In the genomic region with DNA sequence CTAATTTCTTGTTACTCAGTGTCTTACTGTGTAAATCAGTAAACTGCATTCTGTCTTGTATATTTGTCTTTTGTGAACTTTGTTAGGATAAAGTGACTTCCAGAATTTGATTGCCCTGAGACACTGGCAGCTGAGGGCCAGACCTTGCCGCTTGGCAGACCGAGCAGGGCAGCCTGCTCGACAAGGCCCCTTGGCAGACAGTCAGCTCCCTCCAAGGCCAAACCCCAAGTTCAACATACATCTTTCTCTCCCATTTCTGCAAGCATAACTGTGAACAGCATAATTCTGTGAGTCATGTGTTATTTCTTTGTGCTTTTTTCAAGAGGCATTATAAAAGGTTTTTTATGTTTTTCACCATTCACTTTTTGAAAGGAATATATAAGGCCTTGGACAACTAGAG, we compare ENCODE assay signal across 17 cellular contexts. TPM values are rescaled to one million over a fixed set of nuclear protein-coding genes. Genes with fewer than 3 reads are reported as not detected.
A peak's percentile ranks its signal among the peaks of the same experiment; 100 is the strongest.
DNase-seq lines count a peak whose midpoint lies in the region; ATAC-seq and TF ChIP-seq lines count a peak whose summit lies in the region.
"Had no signal": no experiment of that assay in that cellular context is flagged by ENCODE, and none has a peak within 500 bp of the region (broad histone marks: within the 10 kb centered on the region; RNA-seq: fewer than 3 reads in every experiment).

No MANE protein-coding gene starts in this region.

- TF ChIP-seq CTCF in astrocyte of the cerebellum (IDR thresholded peaks at IDR 0.05; ENCODE audit: low read depth, low read length, missing control alignments), result no peak
- no peak for TF ChIP-seq CTCF in heart left ventricle (IDR thresholded peaks at IDR 0.05)

- H3K27me3 Mint-ChIP-seq in stimulated activated naive CD8-positive, alpha-beta T cell treated with anti-CD3 and anti-CD28 coated beads, Interleukin-15, amount 100 ng/mL, for 72 hours, result no peaks in the 10 kb centered on the region

- intact Hi-C loops in heart left ventricle (cut with DNase I), result loop anchor here in 3 of 10 donors (5.0 kb wide), 2 partner anchors 46 to 281 kb away; partner anchors contain the start of gene TM7SF3 (in 1 of the 3)

- in situ Hi-C loops in astrocyte of the cerebellum (cut with HindIII; ENCODE audit: low sequenced_read_pairs), result loop anchor here (25.0 kb wide), 1 partner anchor 256 kb away; no protein-coding TSS in a partner anchor

- peaks cover 23% of the 10 kb centered on the region for H3K4me1 Mint-ChIP-seq in stimulated activated naive CD8-positive, alpha-beta T cell treated with anti-CD3 and anti-CD28 coated beads, Interleukin-15, amount 100 ng/mL, for 72 hours
- H3K4me1 Mint-ChIP-seq: immature natural killer cell had no signal

- H3K27ac ChIP-seq in heart left ventricle, result peak overlapping the region in 9 of 12 donors; percentile 55 to 76 (median 70)
- H3K27ac ChIP-seq in rectal smooth muscle tissue (ENCODE audit: low read depth, low read length), result peak overlapping the region; percentile 33

- DNase-seq in EH (ENCODE audit: low read depth) (peak; percentile 16), astrocyte of the cerebellum (ENCODE audit: low read depth) (peak; percentile 38), heart left ventricle (peak in 2 of 5 donors; percentile 53), HT-29 (ENCODE audit: low spot score) (no peak), DMS79 (lab: John Stamatoyannopoulos, UW) (no peak)
- DNase-seq in stimulated activated naive CD8-positive, alpha-beta T cell treated with anti-CD3 and anti-CD28 coated beads, Interleukin-15, amount 100 ng/mL, for 72 hours, result no peak
- DNase-seq: ACHN; activated CD4-positive, CD25-positive, alpha-beta regulatory T cell; activated naive CD4-positive, alpha-beta T cell treated with anti-CD3 and anti-CD28 coated beads for 36 hours; immature natural killer cell; NCI-H187 treated with DMSO at 0.1 percent for 48 hours; NCI-H526 treated with DMSO at 0.1 percent for 48 hours; retina; stimulated activated naive CD4-positive, alpha-beta T cell treated with Interleukin-2 at 50 U/mL for 16 hours; SW 1271 had no signal

- H3K4me1 ChIP-seq in heart left ventricle (peaks cover 2 to 97% (median 63%) of the 10 kb centered on the region in 12 donors), rectal smooth muscle tissue (ENCODE audit: control insufficient read depth, insufficient read depth, low read length) (peaks cover 33% of the 10 kb centered on the region)

- H3K27ac Mint-ChIP-seq in stimulated activated naive CD8-positive, alpha-beta T cell treated with anti-CD3 and anti-CD28 coated beads, Interleukin-15, amount 100 ng/mL, for 72 hours, result no peak overlapping the region
- H3K27ac Mint-ChIP-seq: activated naive CD4-positive, alpha-beta T cell treated with anti-CD3 and anti-CD28 coated beads for 36 hours; immature natural killer cell had no signal

- no peaks in the 10 kb centered on the region for H3K9me3 Mint-ChIP-seq in stimulated activated naive CD8-positive, alpha-beta T cell treated with anti-CD3 and anti-CD28 coated beads, Interleukin-15, amount 100 ng/mL, for 72 hours
- H3K9me3 Mint-ChIP-seq: activated naive CD4-positive, alpha-beta T cell treated with anti-CD3 and anti-CD28 coated beads for 36 hours; immature natural killer cell had no signal

- no peak overlapping the region for H3K9ac ChIP-seq in rectal smooth muscle tissue (ENCODE audit: low read length)

- TF ChIP-seq POLR2A in heart left ventricle (IDR thresholded peaks at IDR 0.05), result no peak

- H3K27me3 ChIP-seq in heart left ventricle (no peaks in the 10 kb centered on the region), rectal smooth muscle tissue (ENCODE audit: control insufficient read depth, insufficient read depth, low read length) (no peaks in the 10 kb centered on the region)

- no peak overlapping the region for H3K4me3 Mint-ChIP-seq in stimulated activated naive CD8-positive, alpha-beta T cell treated with anti-CD3 and anti-CD28 coated beads, Interleukin-15, amount 100 ng/mL, for 72 hours
- H3K4me3 Mint-ChIP-seq: activated naive CD4-positive, alpha-beta T cell treated with anti-CD3 and anti-CD28 coated beads for 36 hours; immature natural killer cell had no signal

- H3K4me3 ChIP-seq in astrocyte of the cerebellum (ENCODE audit: low read depth, low read length), result no peak overlapping the region
- no peak overlapping the region for H3K4me3 ChIP-seq in heart left ventricle
- H3K4me3 ChIP-seq in rectal smooth muscle tissue (ENCODE audit: low read length), result no peak overlapping the region

- H3K36me3 ChIP-seq in heart left ventricle (peaks cover 0 to 29% (median 9%) of the 10 kb centered on the region in 9 donors), rectal smooth muscle tissue (ENCODE audit: control insufficient read depth, insufficient read depth, low read length) (no peaks in the 10 kb centered on the region)

- ATAC-seq in heart left ventricle (peak in 1 of 4 donors; percentile 73), HG03045 (IDR thresholded peaks at IDR 0.05; ENCODE audit: unreplicated experiment) (no peak)
- no peak for ATAC-seq in stimulated activated naive CD8-positive, alpha-beta T cell treated with anti-CD3 and anti-CD28 coated beads, Interleukin-15, amount 100 ng/mL, for 72 hours

- H3K9me3 ChIP-seq in heart left ventricle, result no peaks in the 10 kb centered on the region

- WGBS in heart left ventricle, 4 donors, result 38 to 54% (median 46%) methylated on average over 3 of the region's 3 CpGs

RNA-seq across cellular contexts. Expression of gene BMAL2, which starts 39.2 kb away (rescaled TPM):
- 10 to 100 TPM in 1 of 9 donors, 1 to 10 TPM in 8; 1.1 to 10.7 (median 2.9) TPM for total RNA-seq in heart left ventricle
- polyA plus RNA-seq in heart left ventricle, result 1 to 10 TPM in 1 of 2 donors, under 1 TPM in 1; 0.30 to 1.6 TPM
- 20.2 and 22.3 TPM in 2 replicates for total RNA-seq in HT-29 (2014; rRNA removed; shearing (Covaris generic))
- polyA plus RNA-seq: immature natural killer cell had no signal

RNA-seq across cellular contexts. Expression of gene STK38L, which starts 49.4 kb away (rescaled TPM):
- 100 to 1,000 TPM in 2 of 9 donors, 10 to 100 TPM in 7; 26.3 to 142 (median 83.7) TPM for total RNA-seq in heart left ventricle
- 10 to 100 TPM; 21.1 to 22.3 TPM for polyA plus RNA-seq in heart left ventricle
- 19.6 and 33.2 TPM in 2 replicates for total RNA-seq in HT-29 (2014; rRNA removed; shearing (Covaris generic))

Comparison
In these comparisons a context has a peak if more than half of its experiments do, and no peak if none do; other contexts are left out.
1. DNase-seq: peak in EH (single experiment) and astrocyte of the cerebellum (single experiment); none in stimulated activated naive CD8-positive, alpha-beta T cell treated with anti-CD3 and anti-CD28 coated beads, Interleukin-15, amount 100 ng/mL, for 72 hours (0 of 2), HT-29 (single experiment) and DMS79 (single experiment).